Comparison of ENCODE assay signal across 8 cellular contexts in the genomic region with DNA sequence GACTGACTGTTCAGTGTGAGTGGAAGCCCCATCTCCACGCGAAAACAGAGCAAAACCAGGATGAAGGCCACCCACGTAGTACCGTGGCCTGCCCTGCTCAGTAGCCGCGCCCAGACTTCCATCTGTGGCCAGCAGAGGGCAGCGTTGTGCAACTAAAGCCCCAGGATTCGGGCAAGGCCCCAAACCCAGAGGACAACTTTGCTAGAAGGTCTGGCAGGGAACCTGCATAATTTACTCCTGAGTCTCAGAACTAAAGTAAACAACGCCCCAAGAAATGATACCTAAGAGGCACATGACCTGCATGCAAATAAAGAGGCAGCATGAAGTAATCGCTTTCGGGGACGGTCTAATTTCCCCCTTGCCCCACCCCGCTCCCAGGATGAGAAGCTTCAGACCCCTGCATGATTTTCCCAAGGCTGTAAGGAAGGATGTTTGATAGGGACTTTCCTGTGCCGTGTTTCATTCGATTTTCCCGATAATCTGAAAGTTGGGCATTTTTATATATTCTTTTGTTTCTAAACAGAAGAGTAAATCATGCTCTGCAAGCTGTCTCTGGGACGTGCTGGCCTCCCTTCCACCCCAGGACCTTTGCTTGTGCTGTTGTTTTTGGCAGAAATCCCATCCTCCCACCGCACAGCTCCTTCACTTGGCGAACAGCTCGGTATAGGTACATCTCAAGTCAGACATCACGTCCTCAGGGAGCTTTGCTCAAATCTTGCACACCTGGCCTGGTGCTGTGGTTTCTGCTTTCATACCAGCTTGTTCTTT. TPM values are rescaled to one million over a fixed set of nuclear protein-coding genes. Genes with fewer than 3 reads are reported as not detected.
DNase-seq lines count a peak whose midpoint lies in the region; ATAC-seq and TF ChIP-seq lines count a peak whose summit lies in the region.

No MANE protein-coding gene starts in this region.

- peak; percentile 90 for DNase-seq in 8988T
- peak; percentile 88 for DNase-seq in GM13976 (ENCODE audit: low spot score)
- DNase-seq in OCI-M1 (lab: John Stamatoyannopoulos, UW): peak; percentile 84
- DNase-seq in activated T-cell treated with anti-CD3 and anti-CD28 coated beads, Interleukin-2, amount 50 U/mL, for 4 hours: peak; percentile 78
- DNase-seq in fibroblast of lung (ENCODE audit: low read depth in 2 of 2): peak; percentile 84 to 89
- DNase-seq in nephron progenitor cell: peak; percentile 93
- peak; percentile 38 to 81 (median 62) for DNase-seq in stimulated activated naive CD4-positive, alpha-beta T cell (lab: John Stamatoyannopoulos, UW)

- no peak overlapping the region for H3K4me3 ChIP-seq in fibroblast of lung (replicated peaks in 1 of 4; ENCODE audit: control extremely low read depth in 1 of 4, insufficient read depth in 1 of 4, low read depth in 3 of 4, low read length in 4 of 4)

- peak; percentile 72 for ATAC-seq in HG03432 (IDR thresholded peaks at IDR 0.05; ENCODE audit: unreplicated experiment)
- peak; percentile 92 to 94 for ATAC-seq in activated T-cell treated with anti-CD3 and anti-CD28 coated beads, Interleukin-2, amount 50 U/mL, for 4 hours

- in situ Hi-C loops in GM13976 (cut with MboI; ENCODE audit: low sequenced_read_pairs, unreplicated experiment): no loop called here

- H3K4me3 Mint-ChIP-seq in activated T-cell treated with anti-CD3 and anti-CD28 coated beads, Interleukin-2, amount 50 U/mL, for 4 hours: no peak overlapping the region
- H3K4me3 Mint-ChIP-seq in nephron progenitor cell: no peak overlapping the region

- H3K36me3 Mint-ChIP-seq in activated T-cell treated with anti-CD3 and anti-CD28 coated beads, Interleukin-2, amount 50 U/mL, for 4 hours (ENCODE audit: insufficient read depth): no peaks in the 10 kb centered on the region
- no peaks in the 10 kb centered on the region for H3K36me3 Mint-ChIP-seq in nephron progenitor cell (ENCODE audit: low read depth)

- no peak overlapping the region for H3K9ac ChIP-seq in fibroblast of lung (ENCODE audit: insufficient read depth, low read length)

- H2AFZ ChIP-seq in fibroblast of lung (ENCODE audit: low read length): peak overlapping the region; percentile 75

- H3K4me1 Mint-ChIP-seq in activated T-cell treated with anti-CD3 and anti-CD28 coated beads, Interleukin-2, amount 50 U/mL, for 4 hours (ENCODE audit: low read depth): peaks cover 2% of the 10 kb centered on the region
- peaks cover 6% of the 10 kb centered on the region for H3K4me1 Mint-ChIP-seq in nephron progenitor cell

- no peak overlapping the region for H3K27ac Mint-ChIP-seq in nephron progenitor cell

- H4K20me1 ChIP-seq in fibroblast of lung (ENCODE audit: control insufficient read depth, extremely low read depth, insufficient read depth, low read length): no peaks in the 10 kb centered on the region

- H3K9me3 Mint-ChIP-seq in activated T-cell treated with anti-CD3 and anti-CD28 coated beads, Interleukin-2, amount 50 U/mL, for 4 hours: no peaks in the 10 kb centered on the region
- no peaks in the 10 kb centered on the region for H3K9me3 Mint-ChIP-seq in nephron progenitor cell

- H3K27me3 ChIP-seq in fibroblast of lung (ENCODE audit: control insufficient read depth, insufficient read depth, low read length): no peaks in the 10 kb centered on the region

- H3K79me2 ChIP-seq in fibroblast of lung (ENCODE audit: control insufficient read depth, insufficient read depth, low read length): no peaks in the 10 kb centered on the region

- peak; percentile 89 for TF ChIP-seq CTCF in GM13976 (IDR thresholded peaks at IDR 0.05; ENCODE audit: borderline replicate concordance, control extremely low read depth, extremely low read depth, insufficient read depth, missing control alignments)
- peak; percentile 85 to 94 for TF ChIP-seq CTCF in fibroblast of lung (conservative IDR thresholded peaks at IDR 0.05 in 1 of 2, IDR thresholded peaks at IDR 0.05 in 1 of 2; ENCODE audit: low read depth in 1 of 2, low read length in 2 of 2)
- TF ChIP-seq CTCF in nephron progenitor cell (IDR thresholded peaks at IDR 0.05): peak; percentile 94

- no peaks in the 10 kb centered on the region for H3K36me3 ChIP-seq in fibroblast of lung (ENCODE audit: control insufficient read depth, insufficient read depth, low read length)

- H3K9me3 ChIP-seq in fibroblast of lung (ENCODE audit: control insufficient read depth, insufficient read depth, low read depth, low read length): no peaks in the 10 kb centered on the region

- no peak overlapping the region for H3K27ac ChIP-seq in fibroblast of lung (ENCODE audit: insufficient read depth, low read length)

- H3K4me2 ChIP-seq in fibroblast of lung (ENCODE audit: extremely low read depth, insufficient read depth, low read length): no peak overlapping the region

- no peaks in the 10 kb centered on the region for H3K4me1 ChIP-seq in fibroblast of lung (ENCODE audit: control insufficient read depth, extremely low read depth, insufficient read depth, low read length)

- H3K27me3 Mint-ChIP-seq in activated T-cell treated with anti-CD3 and anti-CD28 coated beads, Interleukin-2, amount 50 U/mL, for 4 hours (ENCODE audit: low read depth): peaks cover 10% of the 10 kb centered on the region
- H3K27me3 Mint-ChIP-seq in nephron progenitor cell (ENCODE audit: low read depth, poor library complexity): peaks cover 4% of the 10 kb centered on the region

RNA-seq across cellular contexts. Expression of a gene that starts 18.6 kb away (rescaled TPM):
- total RNA-seq in activated T-cell treated with anti-CD3 and anti-CD28 coated beads, Interleukin-2, amount 50 U/mL, for 4 hours: 10 to 100 TPM; 73.4 to 89.1 (median 78.9) TPM
- 111 and 184 TPM in 2 replicates for total RNA-seq in fibroblast of lung
- 135 and 169 TPM in 2 replicates for polyA plus RNA-seq in fibroblast of lung
- polyA plus RNA-seq in fibroblast of lung (2012): 219 and 277 TPM in 2 replicates
- polyA minus RNA-seq in fibroblast of lung (ENCODE audit: low replicate concordance): 27.7 and 38.8 TPM in 2 replicates
